In the genomic region with DNA sequence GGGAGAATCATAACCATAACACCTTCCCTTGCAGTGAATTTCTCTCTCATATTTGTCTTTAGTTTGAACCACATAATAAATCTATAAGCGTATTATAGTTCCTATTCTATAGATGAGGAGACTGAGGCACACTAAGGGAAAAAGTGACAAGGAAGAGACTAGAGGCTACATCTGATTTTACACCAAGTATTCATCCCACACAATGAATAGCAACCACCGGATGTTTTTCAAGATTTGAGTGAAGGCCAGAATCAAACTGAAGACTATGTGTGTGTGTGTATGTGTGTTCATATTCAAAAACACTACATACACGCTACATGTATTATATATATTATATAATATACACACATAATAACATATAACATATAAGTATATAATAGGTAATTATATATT, we compare ENCODE assay signal across 15 cellular contexts. TPM values are rescaled to one million over a fixed set of nuclear protein-coding genes. Genes with fewer than 3 reads are reported as not detected.
DNase-seq lines count a peak whose midpoint lies in the region; ATAC-seq and TF ChIP-seq lines count a peak whose summit lies in the region.
"Had no signal": no experiment of that assay in that cellular context is flagged by ENCODE, and none has a peak within 500 bp of the region (broad histone marks: within the 10 kb centered on the region; RNA-seq: fewer than 3 reads in every experiment).

No MANE protein-coding gene starts in this region.

- H3K27ac Mint-ChIP-seq in activated CD4-positive, alpha-beta memory T cell treated with anti-CD3 and anti-CD28 coated beads, Interleukin-2, amount 10 ng/mL, durations not matched to agents 7 days and 5 days, result peak overlapping the region; percentile 94

- peak overlapping the region in 1 of 2 donors; percentile 74 for H3K9ac ChIP-seq in mucosa of rectum (ENCODE audit: low read depth in 1 of 2, low read length in 2 of 2)

- H3K4me3 ChIP-seq in right atrium auricular region (no peak overlapping the region), mucosa of rectum (ENCODE audit: low read length in 2 of 2) (peak overlapping the region; percentile 42 to 76), transverse colon (no peak overlapping the region)

- H3K27ac ChIP-seq in right atrium auricular region (peak overlapping the region; percentile 49 to 88), mucosa of rectum (ENCODE audit: low read depth in 2 of 2, low read length in 2 of 2) (peak overlapping the region in 1 of 2 donors; percentile 74), transverse colon (peak overlapping the region; percentile 76 to 91 (median 85))

- H3K36me3 Mint-ChIP-seq in activated CD4-positive, alpha-beta memory T cell treated with anti-CD3 and anti-CD28 coated beads, Interleukin-2, amount 10 ng/mL, durations not matched to agents 7 days and 5 days (ENCODE audit: low read depth), result peaks cover 44% of the 10 kb centered on the region

- peak overlapping the region; percentile 80 for H3K4me3 Mint-ChIP-seq in activated CD4-positive, alpha-beta memory T cell treated with anti-CD3 and anti-CD28 coated beads, Interleukin-2, amount 10 ng/mL, durations not matched to agents 7 days and 5 days

- H3K36me3 ChIP-seq in right atrium auricular region, result peaks cover 4% of the 10 kb centered on the region
- no peaks in the 10 kb centered on the region for H3K36me3 ChIP-seq in mucosa of rectum (ENCODE audit: control insufficient read depth in 2 of 2, insufficient read depth in 2 of 2, low read length in 2 of 2)
- no peaks in the 10 kb centered on the region for H3K36me3 ChIP-seq in transverse colon

- intact Hi-C loops in Right ventricle myocardium inferior (cut with DNase I) (no loop called here), transverse colon (cut with DNase I; ENCODE audit: low total_unique reads) (no loop called here)

- in situ Hi-C loops in transverse colon (cut with MboI; ENCODE audit: low pct_ligation_motif_present in 1 of 4, low pct_unique_long_range_greater_than_20kb in 1 of 4, low sequenced_read_pairs in 3 of 4), result no loop called here

- DNase-seq in right atrium auricular region (ENCODE audit: low spot score), result no peak
- DNase-seq in Right ventricle myocardium inferior (ENCODE audit: missing footprints), result no peak
- no peak for DNase-seq in activated CD4-positive, alpha-beta memory T cell treated with anti-CD3 and anti-CD28 coated beads, Interleukin-2, amount 10 ng/mL, durations not matched to agents 7 days and 5 days
- no peak for DNase-seq in transverse colon
- no peak for DNase-seq in NCI-H146 treated with DMSO at 0.1 percent for 48 hours (lab: John Stamatoyannopoulos, UW; ENCODE audit: unreplicated experiment)
- no peak for DNase-seq in GM19238 (ENCODE audit: insufficient read length, low spot score)
- DNase-seq: EL, mammary epithelial cell, NCI-H1048, NCI-H510A had no signal

- H3K27me3 ChIP-seq in right atrium auricular region (no peaks in the 10 kb centered on the region), mucosa of rectum (ENCODE audit: control insufficient read depth in 2 of 2, insufficient read depth in 2 of 2, low read length in 2 of 2) (no peaks in the 10 kb centered on the region), transverse colon (no peaks in the 10 kb centered on the region)

- no peaks in the 10 kb centered on the region for H3K9me3 Mint-ChIP-seq in activated CD4-positive, alpha-beta memory T cell treated with anti-CD3 and anti-CD28 coated beads, Interleukin-2, amount 10 ng/mL, durations not matched to agents 7 days and 5 days

- POLR2A ChIA-PET in activated CD4-positive, alpha-beta memory T cell treated with anti-CD3 and anti-CD28 coated beads, Interleukin-2, amount 10 ng/mL, durations not matched to agents 7 days and 5 days (lab: Charles Lee), result interaction anchor here (1.5 to 13.5 kb wide), 11 partner anchors 7 to 109 kb away, joined by 4 to 616 read pairs (median 11); a partner anchor contains a TSS

- CTCF ChIA-PET in activated CD4-positive, alpha-beta memory T cell treated with anti-CD3 and anti-CD28 coated beads, Interleukin-2, amount 10 ng/mL, durations not matched to agents 7 days and 5 days (lab: Charles Lee), result interaction anchor here (0.7 to 13.5 kb wide), 16 partner anchors 11 to 165 kb away, joined by 3 to 354 read pairs (median 6); a partner anchor contains a TSS

- ATAC-seq in Right ventricle myocardium inferior (no peak), GM19324 (IDR thresholded peaks at IDR 0.05; ENCODE audit: low FRiP score, unreplicated experiment) (no peak)

- H3K4me1 Mint-ChIP-seq in activated CD4-positive, alpha-beta memory T cell treated with anti-CD3 and anti-CD28 coated beads, Interleukin-2, amount 10 ng/mL, durations not matched to agents 7 days and 5 days, result peaks cover 89% of the 10 kb centered on the region

- TF ChIP-seq CTCF in right atrium auricular region (IDR thresholded peaks at IDR 0.05) (no peak), transverse colon (IDR thresholded peaks at IDR 0.05) (no peak)

- no peaks in the 10 kb centered on the region for H3K27me3 Mint-ChIP-seq in activated CD4-positive, alpha-beta memory T cell treated with anti-CD3 and anti-CD28 coated beads, Interleukin-2, amount 10 ng/mL, durations not matched to agents 7 days and 5 days

- H3K4me1 ChIP-seq in right atrium auricular region (peaks cover 0 to 64% of the 10 kb centered on the region in 2 donors), mucosa of rectum (ENCODE audit: control insufficient read depth in 2 of 2, insufficient read depth in 2 of 2, low read length in 2 of 2) (peaks cover 16 to 51% of the 10 kb centered on the region in 2 donors), transverse colon (peaks cover 12 to 44% (median 23%) of the 10 kb centered on the region in 4 donors)

- H3K9me3 ChIP-seq in right atrium auricular region (no peaks in the 10 kb centered on the region), mucosa of rectum (ENCODE audit: control insufficient read depth in 2 of 2, low read length in 2 of 2) (no peaks in the 10 kb centered on the region), transverse colon (no peaks in the 10 kb centered on the region)

- no peak for TF ChIP-seq POLR2A in transverse colon (IDR thresholded peaks at IDR 0.05)

- WGBS in transverse colon (ENCODE audit: low coverage in 1 of 2), 2 donors, result 39 to 57% methylated on average over 3 of the region's 3 CpGs

- TF ChIP-seq EP300 in transverse colon (IDR thresholded peaks at IDR 0.05; ENCODE audit: low read depth), result no peak

RNA-seq across cellular contexts. Expression of a gene that starts 4.7 kb away (rescaled TPM):
- total RNA-seq in right atrium auricular region (100 to 1,000 TPM; 115 to 187 TPM), Right ventricle myocardium inferior (294 TPM), transverse colon (10 to 100 TPM; 22.1 to 35.8 (median 27.9) TPM)
- 10 to 100 TPM; 93.9 to 99.3 TPM for total RNA-seq in activated CD4-positive, alpha-beta memory T cell treated with anti-CD3 and anti-CD28 coated beads, Interleukin-2, amount 10 ng/mL, durations not matched to agents 7 days and 5 days

RNA-seq across cellular contexts. Expression of a gene that starts 25.5 kb away (rescaled TPM):
- total RNA-seq in right atrium auricular region (not detected), Right ventricle myocardium inferior (0.84 TPM), transverse colon (not detected)
- under 1 TPM in 1 of 2 experiments, not detected in 1; 0.45 TPM for total RNA-seq in activated CD4-positive, alpha-beta memory T cell treated with anti-CD3 and anti-CD28 coated beads, Interleukin-2, amount 10 ng/mL, durations not matched to agents 7 days and 5 days
- total RNA-seq: cerebellum, HT-29, mammary epithelial cell, posterior vena cava had no signal

RNA-seq across cellular contexts. Expression of a gene that starts 44.5 kb away (rescaled TPM):
- total RNA-seq in right atrium auricular region (not detected), Right ventricle myocardium inferior (not detected), transverse colon (not detected)
- total RNA-seq in activated CD4-positive, alpha-beta memory T cell treated with anti-CD3 and anti-CD28 coated beads, Interleukin-2, amount 10 ng/mL, durations not matched to agents 7 days and 5 days, result not detected
- total RNA-seq: HT-29, posterior vena cava had no signal

RNA-seq across cellular contexts. Expression of a gene that starts 54.5 kb away (rescaled TPM):
- total RNA-seq in right atrium auricular region (under 1 TPM; 0.43 to 0.48 TPM), Right ventricle myocardium inferior (0.35 TPM), transverse colon (1 to 10 TPM in 2 of 4 donors, not detected in 2; 2.6 to 2.7 TPM)
- 1 to 10 TPM; 7.3 to 7.9 TPM for total RNA-seq in activated CD4-positive, alpha-beta memory T cell treated with anti-CD3 and anti-CD28 coated beads, Interleukin-2, amount 10 ng/mL, durations not matched to agents 7 days and 5 days

Comparison
In these comparisons a context has a peak if more than half of its experiments do, and no peak if none do; other contexts are left out.
1. H3K4me3 ChIP-seq: peak in mucosa of rectum (2 of 2); none in right atrium auricular region (0 of 2) and transverse colon (0 of 4).